ENCODE assay signal across 1 cellular context in the genomic region with DNA sequence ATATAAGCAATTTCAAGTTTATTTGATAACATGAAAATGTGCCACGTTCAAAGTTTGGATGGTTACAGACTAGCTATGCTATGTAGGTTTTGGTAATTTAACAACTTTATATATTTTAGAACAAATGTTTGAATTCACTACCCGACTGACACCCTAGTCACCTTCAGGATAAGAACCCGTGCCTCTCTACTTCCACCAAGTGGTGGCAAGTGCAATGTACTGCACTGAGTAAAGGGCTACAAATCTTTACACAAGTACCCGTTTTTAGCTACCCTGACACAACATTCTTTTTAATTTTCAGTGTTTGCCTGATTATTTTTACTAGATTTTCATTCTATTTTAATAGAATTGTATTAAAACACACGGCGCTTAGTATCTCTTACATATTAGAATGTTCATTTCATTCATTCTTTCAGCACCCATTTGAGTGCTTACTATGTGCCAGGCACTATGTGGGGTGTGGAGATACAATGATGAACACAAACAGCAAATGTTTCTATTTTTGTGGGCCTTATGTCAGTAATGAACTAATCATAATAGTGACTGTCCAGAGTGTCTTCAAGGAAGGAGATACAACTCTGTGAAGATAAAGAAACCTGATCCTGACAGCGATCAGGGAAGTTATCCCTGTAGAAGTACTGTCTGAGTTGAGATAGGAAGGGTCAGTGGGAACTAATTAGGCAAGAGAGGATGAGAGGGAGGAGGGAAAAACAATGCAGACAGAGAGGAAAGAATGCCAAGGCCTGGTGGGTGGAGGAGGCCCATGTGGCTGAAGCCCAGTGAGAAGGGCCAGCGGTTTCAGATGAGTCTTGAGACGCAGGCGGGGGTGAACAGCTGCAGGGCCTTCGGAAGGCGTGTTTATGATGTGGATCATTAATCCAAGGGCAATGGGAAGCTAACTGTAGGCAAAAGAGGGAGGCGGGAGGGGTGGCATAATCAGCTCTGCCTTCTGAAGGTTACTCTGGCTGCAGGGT.
TF ChIP-seq lines count a peak whose summit lies in the region.

No MANE protein-coding gene starts in this region.

TF ChIP-seq in K562, 482 proteins besides CTCF, POLR2A, EP300 and RAD21 (continued from another document):
- TF ChIP-seq, protein P1, sequence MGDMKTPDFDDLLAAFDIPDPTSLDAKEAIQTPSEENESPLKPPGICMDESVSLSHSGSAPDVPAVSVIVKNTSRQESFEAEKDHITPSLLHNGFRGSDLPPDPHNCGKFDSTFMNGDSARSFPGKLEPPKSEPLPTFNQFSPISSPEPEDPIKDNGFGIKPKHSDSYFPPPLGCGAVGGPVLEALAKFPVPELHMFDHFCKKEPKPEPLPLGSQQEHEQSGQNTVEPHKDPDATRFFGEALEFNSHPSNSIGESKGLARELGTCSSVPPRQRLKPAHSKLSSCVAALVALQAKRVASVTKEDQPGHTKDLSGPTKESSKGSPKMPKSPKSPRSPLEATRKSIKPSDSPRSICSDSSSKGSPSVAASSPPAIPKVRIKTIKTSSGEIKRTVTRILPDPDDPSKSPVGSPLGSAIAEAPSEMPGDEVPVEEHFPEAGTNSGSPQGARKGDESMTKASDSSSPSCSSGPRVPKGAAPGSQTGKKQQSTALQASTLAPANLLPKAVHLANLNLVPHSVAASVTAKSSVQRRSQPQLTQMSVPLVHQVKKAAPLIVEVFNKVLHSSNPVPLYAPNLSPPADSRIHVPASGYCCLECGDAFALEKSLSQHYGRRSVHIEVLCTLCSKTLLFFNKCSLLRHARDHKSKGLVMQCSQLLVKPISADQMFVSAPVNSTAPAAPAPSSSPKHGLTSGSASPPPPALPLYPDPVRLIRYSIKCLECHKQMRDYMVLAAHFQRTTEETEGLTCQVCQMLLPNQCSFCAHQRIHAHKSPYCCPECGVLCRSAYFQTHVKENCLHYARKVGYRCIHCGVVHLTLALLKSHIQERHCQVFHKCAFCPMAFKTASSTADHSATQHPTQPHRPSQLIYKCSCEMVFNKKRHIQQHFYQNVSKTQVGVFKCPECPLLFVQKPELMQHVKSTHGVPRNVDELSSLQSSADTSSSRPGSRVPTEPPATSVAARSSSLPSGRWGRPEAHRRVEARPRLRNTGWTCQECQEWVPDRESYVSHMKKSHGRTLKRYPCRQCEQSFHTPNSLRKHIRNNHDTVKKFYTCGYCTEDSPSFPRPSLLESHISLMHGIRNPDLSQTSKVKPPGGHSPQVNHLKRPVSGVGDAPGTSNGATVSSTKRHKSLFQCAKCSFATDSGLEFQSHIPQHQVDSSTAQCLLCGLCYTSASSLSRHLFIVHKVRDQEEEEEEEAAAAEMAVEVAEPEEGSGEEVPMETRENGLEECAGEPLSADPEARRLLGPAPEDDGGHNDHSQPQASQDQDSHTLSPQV (IDR thresholded peaks at IDR 0.05), result 0 out of 2 replicates have a peak, but pooled peaks have one; percentile 22
